8 cellular contexts compared by ENCODE assay signal in genomic region chr16:46688101-46688656, GRCh38. TPM values are rescaled to one million over a fixed set of nuclear protein-coding genes. Genes with fewer than 3 reads are reported as not detected.
DNase-seq lines count a peak whose midpoint lies in the region; ATAC-seq, FAIRE-seq and TF ChIP-seq lines count a peak whose summit lies in the region.

No MANE protein-coding gene starts in this region.

- no peak for ATAC-seq in heart left ventricle
- ATAC-seq in HG02798 (IDR thresholded peaks at IDR 0.05; ENCODE audit: poor library complexity, unreplicated experiment) = no peak
- no peak for ATAC-seq in GM19035 (IDR thresholded peaks at IDR 0.05; ENCODE audit: unreplicated experiment)
- no peak for ATAC-seq in HG03039 (IDR thresholded peaks at IDR 0.05; ENCODE audit: unreplicated experiment)

- H3K36me3 ChIP-seq in SJSA1 (peaks cover 26% of the 10 kb centered on the region), heart left ventricle (peaks cover 0 to under 1% (median 0%) of the 10 kb centered on the region in 9 donors)

- DNase-seq in GM12891 (ENCODE audit: insufficient read length, low spot score) = no peak
- DNase-seq in SJSA1 (ENCODE audit: low read depth in 1 of 2, low spot score in 2 of 2) = no peak
- DNase-seq in heart left ventricle = peak in 3 of 5 donors; percentile 32 to 52 (median 34)
- DNase-seq in retinal pigment epithelial cell (ENCODE audit: low read depth) = peak; percentile 11
- no peak for DNase-seq in dermis blood vessel endothelial cell

- TF ChIP-seq POLR2A in GM12891 (IDR thresholded peaks at IDR 0.05; ENCODE audit: low read depth, low read length) (no peak), heart left ventricle (IDR thresholded peaks at IDR 0.05) (no peak)

- FAIRE-seq in GM12891 (lab: Jason Lieb, UNC) = no peak

- H3K27me3 ChIP-seq in SJSA1 (replicated peaks) (no peaks in the 10 kb centered on the region), heart left ventricle (no peaks in the 10 kb centered on the region)

- H3K4me1 ChIP-seq in SJSA1 (replicated peaks) = peaks cover 20% of the 10 kb centered on the region
- peaks cover 0 to 65% (median 31%) of the 10 kb centered on the region in 12 donors for H3K4me1 ChIP-seq in heart left ventricle

- intact Hi-C loops in heart left ventricle (cut with DNase I) = loop anchor here in 6 of 10 donors (5.0 to 10.0 kb wide), 5 partner anchors 99 to 207 kb away; partner anchors contain the start of gene C16orf87 (in 1 of the 6)

- H3K9me3 ChIP-seq in SJSA1 (replicated peaks) (no peaks in the 10 kb centered on the region), heart left ventricle (no peaks in the 10 kb centered on the region)

- H3K4me3 ChIP-seq in SJSA1 = peak overlapping the region; percentile 62
- H3K4me3 ChIP-seq in heart left ventricle = peak overlapping the region; percentile 52 to 97 (median 87)
- H3K4me3 ChIP-seq in retinal pigment epithelial cell (ENCODE audit: low read length) = peak overlapping the region; percentile 90

- TF ChIP-seq CTCF in heart left ventricle (IDR thresholded peaks at IDR 0.05) (peak in 1 of 12 donors; percentile 14), retinal pigment epithelial cell (conservative IDR thresholded peaks at IDR 0.05; ENCODE audit: low read depth, low read length) (no peak)

- 3 to 8% (median 5%) methylated on average over 15 of the region's 15 CpGs for WGBS in heart left ventricle, 4 donors

- H3K27ac ChIP-seq in SJSA1 = peak overlapping the region; percentile 90; the same call in 1 of the 2 replicates
- peak overlapping the region; percentile 70 to 98 (median 92) for H3K27ac ChIP-seq in heart left ventricle

TF ChIP-seq in GM12891, 5 proteins besides CTCF, POLR2A, EP300 and RAD21:
- peak; percentile 31; the same call in 1 of the 2 replicates for TF ChIP-seq SPI1 (IDR thresholded peaks at IDR 0.05; ENCODE audit: low read depth, low read length)
- TF ChIP-seq TAF1 (IDR thresholded peaks at IDR 0.05; ENCODE audit: low read depth, low read length) = no peak
- TF ChIP-seq POLR2AphosphoS5 (IDR thresholded peaks at IDR 0.05; ENCODE audit: low read depth, low read length) = no peak
- TF ChIP-seq POU2F2 (IDR thresholded peaks at IDR 0.05; ENCODE audit: low read depth, low read length) = no peak

RNA-seq across cellular contexts. Expression of gene VPS35, which starts 0.8 kb away (rescaled TPM):
- polyA plus RNA-seq in GM12891 (2012; ENCODE audit: low read depth, missing spikeins) = 48.3 TPM
- total RNA-seq in SJSA1 (2014; rRNA removed; shearing (Covaris generic)) = 114 and 263 TPM in 2 replicates
- total RNA-seq in heart left ventricle (100 to 1,000 TPM in 2 of 9 donors, 10 to 100 TPM in 7; 49.1 to 118 (median 88.7) TPM), dermis blood vessel endothelial cell (143 and 167 TPM in 2 replicates)
- polyA plus RNA-seq in heart left ventricle = 10 to 100 TPM; 16.7 to 53.0 TPM

RNA-seq across cellular contexts. Expression of gene ORC6, which starts 1.3 kb away (rescaled TPM):
- polyA plus RNA-seq in GM12891 (2012; ENCODE audit: low read depth, missing spikeins) = 26.8 TPM
- total RNA-seq in SJSA1 (2014; rRNA removed; shearing (Covaris generic)) = 73.8 and 78.5 TPM in 2 replicates
- total RNA-seq in heart left ventricle = 1 to 10 TPM; 1.3 to 4.3 (median 2.5) TPM
- polyA plus RNA-seq in heart left ventricle = 1 to 10 TPM; 1.4 to 3.2 TPM
- 5.4 and 14.2 TPM in 2 replicates for total RNA-seq in dermis blood vessel endothelial cell

RNA-seq across cellular contexts. Expression of gene MYLK3, which starts 60.0 kb away (rescaled TPM):
- polyA plus RNA-seq in GM12891 (2012; ENCODE audit: low read depth, missing spikeins) = 0.21 TPM
- 0.13 TPM in 1 of 2 replicates, not detected in the other for total RNA-seq in SJSA1 (2014; rRNA removed; shearing (Covaris generic))
- total RNA-seq in heart left ventricle (100 to 1,000 TPM; 169 to 374 (median 257) TPM), dermis blood vessel endothelial cell (0.34 and 0.37 TPM in 2 replicates)
- polyA plus RNA-seq in heart left ventricle = 100 to 1,000 TPM in 1 of 2 donors, 10 to 100 TPM in 1; 76.4 to 133 TPM

Comparison
In these comparisons a context has a peak if more than half of its experiments do, and no peak if none do; other contexts are left out.
1. DNase-seq: peak in heart left ventricle (3 of 5) and retinal pigment epithelial cell (single experiment); none in GM12891 (single experiment), SJSA1 (0 of 2) and dermis blood vessel endothelial cell (single experiment).
2. RNA of gene MYLK3, which starts 60.0 kb away (total RNA-seq): 169 to 374 TPM in heart left ventricle; 0.34 to 0.37 TPM in dermis blood vessel endothelial cell and 0.13 TPM in SJSA1; every median in the first group is over 100 times any median in the second.
3. Peak in every context shown above with its lines, with median percentiles within 50 percentile points of each other: H3K4me3 ChIP-seq.